ENCODE assay signal across 1 cellular context in genomic region chr7:158167373-158167772, GRCh38.
TF ChIP-seq lines count a peak whose summit lies in the region.

No MANE protein-coding gene starts in this region.

TF ChIP-seq in HepG2, 621 proteins besides CTCF, POLR2A, EP300 and RAD21 (continued from another document):
- TF ChIP-seq CREB3 (CRISPR knock-in tag; IDR thresholded peaks at IDR 0.05) (no peak), MAFK (conservative IDR thresholded peaks at IDR 0.05 in 1 of 2, IDR thresholded peaks at IDR 0.05 in 1 of 2; ENCODE audit: low read length in 2 of 2) (peak; percentile 69 to 83; a peak in 3 of 4 replicates), NFRKB (IDR thresholded peaks at IDR 0.05) (no peak), ZSCAN5A (CRISPR knock-in tag; IDR thresholded peaks at IDR 0.05; ENCODE audit: borderline replicate concordance) (no peak), ZNF10 (CRISPR knock-in tag; IDR thresholded peaks at IDR 0.05; ENCODE audit: borderline replicate concordance, low read depth) (no peak), KDM1A (CRISPR knock-in tag; IDR thresholded peaks at IDR 0.05) (no peak), FOXC1 (CRISPR knock-in tag; IDR thresholded peaks at IDR 0.05; ENCODE audit: borderline replicate concordance) (no peak), ZNF253 (CRISPR knock-in tag; IDR thresholded peaks at IDR 0.05; ENCODE audit: borderline replicate concordance) (no peak), ZNF83 (CRISPR knock-in tag; IDR thresholded peaks at IDR 0.05; ENCODE audit: borderline replicate concordance) (no peak), MAFF (IDR thresholded peaks at IDR 0.05; ENCODE audit: low read depth, low read length) (peak; percentile 77), KDM5A (IDR thresholded peaks at IDR 0.05; ENCODE audit: borderline replicate concordance, low read length) (no peak), ZNF136 (CRISPR knock-in tag; IDR thresholded peaks at IDR 0.05; ENCODE audit: low read depth) (no peak)
